In genomic region chr18:58887613-58887963, GRCh38 we compare ENCODE assay signal across 9 cellular contexts. TPM values are rescaled to one million over a fixed set of nuclear protein-coding genes. Genes with fewer than 3 reads are reported as not detected.
DNase-seq lines count a peak whose midpoint lies in the region; ATAC-seq and TF ChIP-seq lines count a peak whose summit lies in the region.
"Had no signal": no experiment of that assay in that cellular context is flagged by ENCODE, and none has a peak within 500 bp of the region (broad histone marks: within the 10 kb centered on the region; RNA-seq: fewer than 3 reads in every experiment).

No MANE protein-coding gene starts in this region.

- TF ChIP-seq POLR2A in GM18505 (IDR thresholded peaks at IDR 0.05; ENCODE audit: borderline replicate concordance, extremely low read depth, insufficient read depth, insufficient read length): no peak

- peaks cover 10% of the 10 kb centered on the region for H3K79me2 ChIP-seq in trophoblast cell (ENCODE audit: control insufficient read depth, insufficient read depth, low read length, poor library complexity)

- no peak overlapping the region for H2AFZ ChIP-seq in trophoblast cell (ENCODE audit: insufficient read depth, low read length, poor library complexity)

- no peaks in the 10 kb centered on the region for H3K27me3 ChIP-seq in trophoblast cell (ENCODE audit: insufficient read depth, low read length)

- H2BK5ac ChIP-seq in trophoblast cell (ENCODE audit: low read depth, low read length, poor library complexity): peak overlapping the region; percentile 80

- H3K18ac ChIP-seq in trophoblast cell (ENCODE audit: low read length): peak overlapping the region; percentile 65

- H4K12ac ChIP-seq in trophoblast cell (ENCODE audit: low read depth, low read length): no peak overlapping the region

- no peak overlapping the region for H2AK5ac ChIP-seq in trophoblast cell (ENCODE audit: low read length)

- peak overlapping the region; percentile 82 for H4K91ac ChIP-seq in trophoblast cell (ENCODE audit: low read depth, low read length)

- H2BK12ac ChIP-seq in trophoblast cell (ENCODE audit: low read length): peak overlapping the region; percentile 59

- H3K23ac ChIP-seq in trophoblast cell (ENCODE audit: low read length): no peak overlapping the region

- no peak overlapping the region for H3K4me2 ChIP-seq in trophoblast cell (ENCODE audit: low read length)

- H4K8ac ChIP-seq in trophoblast cell (ENCODE audit: low read depth, low read length): peak overlapping the region; percentile 64

- peaks cover 3 to 12% of the 10 kb centered on the region in 2 experiments for H3K36me3 ChIP-seq in trophoblast cell (ENCODE audit: control insufficient read depth in 1 of 2, insufficient read depth in 2 of 2, low read length in 2 of 2)
- H3K36me3 ChIP-seq: neutrophil had no signal

- peaks cover 6% of the 10 kb centered on the region for H3K79me1 ChIP-seq in trophoblast cell (ENCODE audit: low read length)

- H3K4me1 ChIP-seq in trophoblast cell (ENCODE audit: control insufficient read depth in 1 of 2, insufficient read depth in 2 of 2, low read length in 2 of 2): peaks cover 8 to 9% of the 10 kb centered on the region in 2 experiments

- peak overlapping the region; percentile 36 for H3K14ac ChIP-seq in trophoblast cell (ENCODE audit: low read length)

- peak overlapping the region; percentile 94 for H3K27ac ChIP-seq in trophoblast cell (ENCODE audit: low read depth, low read length)
- H3K27ac ChIP-seq: neutrophil had no signal

- peak overlapping the region; percentile 2 for H3K4ac ChIP-seq in trophoblast cell (ENCODE audit: low read depth, low read length)

- H3K9me3 ChIP-seq in trophoblast cell (ENCODE audit: insufficient read depth, low read depth, low read length): no peaks in the 10 kb centered on the region
- H3K9me3 ChIP-seq: neutrophil had no signal

- peak overlapping the region; percentile 79 for H2BK120ac ChIP-seq in trophoblast cell (ENCODE audit: insufficient read depth, low read length, poor library complexity)

- H3K4me3 ChIP-seq in trophoblast cell (ENCODE audit: low read depth, low read length): no peak overlapping the region

- no peak for TF ChIP-seq CTCF in omental fat pad (IDR thresholded peaks at IDR 0.05)

- peak; percentile 77 for ATAC-seq in GM18505 (IDR thresholded peaks at IDR 0.05; ENCODE audit: unreplicated experiment)
- peak; percentile 55 for ATAC-seq in HG02981 (IDR thresholded peaks at IDR 0.05; ENCODE audit: unreplicated experiment)
- ATAC-seq in omental fat pad (ENCODE audit: low FRiP score): no peak

- peak; percentile 87 for DNase-seq in SKM-1 treated with dmso at 0.1 percent for 144 hours (lab: John Stamatoyannopoulos, UW; ENCODE audit: unreplicated experiment)
- DNase-seq in fibroblast of gingiva (ENCODE audit: low read depth): peak; percentile 45
- peak; percentile 11 to 35 for DNase-seq in trophoblast cell
- no peak for DNase-seq in NCI-H2107 treated with DMSO at 0.1 percent for 48 hours (lab: John Stamatoyannopoulos, UW; ENCODE audit: unreplicated experiment)
- no peak for DNase-seq in omental fat pad (ENCODE audit: low spot score)
- DNase-seq in COLO668 (lab: John Stamatoyannopoulos, UW; ENCODE audit: unreplicated experiment): no peak

- WGBS in trophoblast cell (ENCODE audit: extremely low coverage, insufficient coverage, insufficient read length): no CpG with 5 or more reads among the region's 10 CpGs

- no peak overlapping the region for H3K9ac ChIP-seq in trophoblast cell (ENCODE audit: low read length)

RNA-seq across cellular contexts. Expression of gene ZNF532, which starts 22.9 kb away (rescaled TPM):
- 95.4 and 96.7 TPM in 2 replicates for polyA plus RNA-seq in trophoblast cell (2013)
- total RNA-seq in omental fat pad: 10 to 100 TPM; 41.7 to 73.6 (median 53.3) TPM

Comparison
In these comparisons a context has a peak if more than half of its experiments do, and no peak if none do; other contexts are left out.
1. DNase-seq: peak in SKM-1 treated with dmso at 0.1 percent for 144 hours (single experiment), fibroblast of gingiva (single experiment) and trophoblast cell (2 of 2); none in NCI-H2107 treated with DMSO at 0.1 percent for 48 hours (single experiment), omental fat pad (single experiment) and COLO668 (single experiment).